Comparison of ENCODE assay signal across 11 cellular contexts in genomic region chr20:49595346-49595745, GRCh38. TPM values are rescaled to one million over a fixed set of nuclear protein-coding genes. Genes with fewer than 3 reads are reported as not detected.
DNase-seq lines count a peak whose midpoint lies in the region; ATAC-seq and TF ChIP-seq lines count a peak whose summit lies in the region.
"Had no signal": no experiment of that assay in that cellular context is flagged by ENCODE, and none has a peak within 500 bp of the region (broad histone marks: within the 10 kb centered on the region; RNA-seq: fewer than 3 reads in every experiment).

No MANE protein-coding gene starts in this region.

- CTCF ChIA-PET in PC-9 (lab: Charles Lee) = interaction anchor here (1.2 kb wide), 1 partner anchor 55 kb away, joined by 5 read pairs; no protein-coding TSS in a partner anchor

- H3K4me3 ChIP-seq in PC-9 = peak overlapping the region; percentile 2; the same call in 1 of the 2 replicates
- H3K4me3 ChIP-seq in osteoblast (ENCODE audit: insufficient read depth, low read length) = no peak overlapping the region

- H3K36me3 ChIP-seq in PC-9 (ENCODE audit: low read depth) = no peaks in the 10 kb centered on the region
- no peaks in the 10 kb centered on the region for H3K36me3 ChIP-seq in osteoblast (ENCODE audit: insufficient read depth, low read length)

- H3K4me2 ChIP-seq in PC-9 (peak overlapping the region; percentile 81), osteoblast (ENCODE audit: insufficient read depth, low read length) (no peak overlapping the region)

- H3K27ac ChIP-seq in PC-9 (peak overlapping the region; percentile 98), osteoblast (ENCODE audit: low read depth, low read length) (no peak overlapping the region)

- H3F3A ChIP-seq in PC-9 (ENCODE audit: insufficient read depth, low read depth) = peaks cover 79% of the 10 kb centered on the region

- H2AFZ ChIP-seq in PC-9 (no peak overlapping the region), osteoblast (ENCODE audit: low read length) (no peak overlapping the region)

- H3K27me3 ChIP-seq in PC-9 (ENCODE audit: insufficient read depth, low read depth) (no peaks in the 10 kb centered on the region), osteoblast (ENCODE audit: insufficient read depth, low read length) (no peaks in the 10 kb centered on the region)

- intact Hi-C loops in activated CD4-positive, alpha-beta T cell treated with anti-CD3 and anti-CD28 coated beads, Interleukin-2, amount 10 ng/mL, durations not matched to agents 24 days and 14 days (cut with micrococcal nuclease) = loop anchor here (2.0 to 10.0 kb wide), 2 partner anchors 45 to 431 kb away; no protein-coding TSS in a partner anchor
- intact Hi-C loops in PC-9 (cut with micrococcal nuclease; ENCODE audit: unreplicated experiment) = no loop called here

- H3K9me3 Mint-ChIP-seq in activated CD4-positive, alpha-beta T cell treated with anti-CD3 and anti-CD28 coated beads, Interleukin-2, amount 10 ng/mL, durations not matched to agents 24 days and 14 days = peaks cover 11% of the 10 kb centered on the region
- H3K9me3 Mint-ChIP-seq in effector memory CD8-positive, alpha-beta T cell = no peaks in the 10 kb centered on the region
- peaks cover 6% of the 10 kb centered on the region for H3K9me3 Mint-ChIP-seq in stimulated activated memory B cell treated with anti-CD40 and anti-IgM and Interleukin-4, amounts not matched to agents 10 μg/mL and 1 μg/mL and 100 μg/mL, for 72 hours

- H3K4me1 Mint-ChIP-seq in activated CD4-positive, alpha-beta T cell treated with anti-CD3 and anti-CD28 coated beads, Interleukin-2, amount 10 ng/mL, durations not matched to agents 24 days and 14 days = peaks cover 78% of the 10 kb centered on the region
- peaks cover 59 to 62% of the 10 kb centered on the region in 2 donors for H3K4me1 Mint-ChIP-seq in effector memory CD8-positive, alpha-beta T cell (ENCODE audit: low read depth in 2 of 2)
- H3K4me1 Mint-ChIP-seq in stimulated activated memory B cell treated with anti-CD40 and anti-IgM and Interleukin-4, amounts not matched to agents 10 μg/mL and 1 μg/mL and 100 μg/mL, for 72 hours = peaks cover 21% of the 10 kb centered on the region

- no peaks in the 10 kb centered on the region for H3K9me2 ChIP-seq in PC-9 (ENCODE audit: insufficient read depth)

- H3K9me3 ChIP-seq in PC-9 (ENCODE audit: insufficient read depth, low read depth) (no peaks in the 10 kb centered on the region), osteoblast (ENCODE audit: low read depth, low read length) (no peaks in the 10 kb centered on the region)

- H4K20me1 ChIP-seq in PC-9 (ENCODE audit: insufficient read depth) (no peaks in the 10 kb centered on the region), osteoblast (ENCODE audit: insufficient read depth, low read length) (no peaks in the 10 kb centered on the region)

- H3K4me3 Mint-ChIP-seq in activated CD4-positive, alpha-beta T cell treated with anti-CD3 and anti-CD28 coated beads, Interleukin-2, amount 10 ng/mL, durations not matched to agents 24 days and 14 days = peak overlapping the region; percentile 90
- peak overlapping the region; percentile 75 to 76 for H3K4me3 Mint-ChIP-seq in effector memory CD8-positive, alpha-beta T cell
- H3K4me3 Mint-ChIP-seq in stimulated activated memory B cell treated with anti-CD40 and anti-IgM and Interleukin-4, amounts not matched to agents 10 μg/mL and 1 μg/mL and 100 μg/mL, for 72 hours = no peak overlapping the region

- H3K36me3 Mint-ChIP-seq in activated CD4-positive, alpha-beta T cell treated with anti-CD3 and anti-CD28 coated beads, Interleukin-2, amount 10 ng/mL, durations not matched to agents 24 days and 14 days (ENCODE audit: low read depth) = peaks cover 65% of the 10 kb centered on the region
- H3K36me3 Mint-ChIP-seq in effector memory CD8-positive, alpha-beta T cell (ENCODE audit: insufficient read depth) = peaks cover 14% of the 10 kb centered on the region
- no peaks in the 10 kb centered on the region for H3K36me3 Mint-ChIP-seq in stimulated activated memory B cell treated with anti-CD40 and anti-IgM and Interleukin-4, amounts not matched to agents 10 μg/mL and 1 μg/mL and 100 μg/mL, for 72 hours

- no TSS peak for BruUV-seq in PC-9 (replicated peaks; lab: Mats Ljungman, UMichigan)

- no peak for DNase-seq in activated CD4-positive, alpha-beta T cell treated with anti-CD3 and anti-CD28 coated beads, Interleukin-2, amount 10 ng/mL, durations not matched to agents 24 days and 14 days
- no peak for DNase-seq in activated CD4-positive, alpha-beta T cell treated with anti-CD3 and anti-CD28 coated beads, Interleukin-2, amount 50 U/mL, for 1 hour
- DNase-seq in PC-9 (no peak), D341Med (ENCODE audit: low spot score) (no peak), osteoblast (ENCODE audit: insufficient read length, low spot score, missing footprints) (no peak), SHP77 treated with DMSO at 0.1 percent for 48 hours (lab: John Stamatoyannopoulos, UW) (no peak)
- DNase-seq in effector memory CD8-positive, alpha-beta T cell = no peak
- DNase-seq: islet precursor cell, NCI-H1048, OCI-M1 had no signal

- POLR2A ChIA-PET in PC-9 (lab: Charles Lee; ENCODE audit: unreplicated experiment) = interaction anchor here (0.6 kb wide), 1 partner anchor 1068 kb away, joined by 9 read pairs; no protein-coding TSS in a partner anchor

- TF ChIP-seq CTCF in PC-9 (conservative IDR thresholded peaks at IDR 0.05) = no peak
- TF ChIP-seq CTCF in osteoblast (IDR thresholded peaks at IDR 0.05; ENCODE audit: extremely low read depth, low read depth, low read length) = no peak

- H3K27ac Mint-ChIP-seq in activated CD4-positive, alpha-beta T cell treated with anti-CD3 and anti-CD28 coated beads, Interleukin-2, amount 10 ng/mL, durations not matched to agents 24 days and 14 days = peak overlapping the region; percentile 100
- H3K27ac Mint-ChIP-seq in effector memory CD8-positive, alpha-beta T cell = peak overlapping the region; percentile 60 to 86
- H3K27ac Mint-ChIP-seq in stimulated activated memory B cell treated with anti-CD40 and anti-IgM and Interleukin-4, amounts not matched to agents 10 μg/mL and 1 μg/mL and 100 μg/mL, for 72 hours = peak overlapping the region; percentile 48

- H3K79me2 ChIP-seq in PC-9 (ENCODE audit: low read depth) = peaks cover 17% of the 10 kb centered on the region; the same call in 1 of the 2 replicates
- H3K79me2 ChIP-seq in osteoblast (ENCODE audit: insufficient read depth, low read length) = no peaks in the 10 kb centered on the region

- ATAC-seq in effector memory CD8-positive, alpha-beta T cell (replicated peaks) = no peak
- no peak for ATAC-seq in stimulated activated memory B cell treated with anti-CD40 and anti-IgM and Interleukin-4, amounts not matched to agents 10 μg/mL and 1 μg/mL and 100 μg/mL, for 72 hours

- H3K27me3 Mint-ChIP-seq in activated CD4-positive, alpha-beta T cell treated with anti-CD3 and anti-CD28 coated beads, Interleukin-2, amount 10 ng/mL, durations not matched to agents 24 days and 14 days = no peaks in the 10 kb centered on the region
- no peaks in the 10 kb centered on the region for H3K27me3 Mint-ChIP-seq in effector memory CD8-positive, alpha-beta T cell
- peaks cover 25% of the 10 kb centered on the region for H3K27me3 Mint-ChIP-seq in stimulated activated memory B cell treated with anti-CD40 and anti-IgM and Interleukin-4, amounts not matched to agents 10 μg/mL and 1 μg/mL and 100 μg/mL, for 72 hours

- peaks cover 75% of the 10 kb centered on the region for H3K4me1 ChIP-seq in PC-9 (replicated peaks; ENCODE audit: insufficient read depth)
- H3K4me1 ChIP-seq in osteoblast (ENCODE audit: insufficient read depth, low read length) = peaks cover 26% of the 10 kb centered on the region

RNA-seq across cellular contexts. Expression of gene PTGIS, which starts 27.4 kb away (rescaled TPM):
- total RNA-seq in activated CD4-positive, alpha-beta T cell treated with anti-CD3 and anti-CD28 coated beads, Interleukin-2, amount 10 ng/mL, durations not matched to agents 24 days and 14 days = 51.7 and 57.6 TPM in 2 replicates
- total RNA-seq in PC-9 (2021) = 26.9 and 30.3 TPM in 2 replicates
- total RNA-seq in osteoblast = 33.6 and 89.8 TPM in 2 replicates

Comparison
In these comparisons a context has a peak if more than half of its experiments do, and no peak if none do; other contexts are left out.
1. H3K27ac Mint-ChIP-seq: peak in every context shown above with its lines; median percentile 100 in activated CD4-positive, alpha-beta T cell treated with anti-CD3 and anti-CD28 coated beads, Interleukin-2, amount 10 ng/mL, durations not matched to agents 24 days and 14 days; 73 in effector memory CD8-positive, alpha-beta T cell; 48 in stimulated activated memory B cell treated with anti-CD40 and anti-IgM and Interleukin-4, amounts not matched to agents 10 μg/mL and 1 μg/mL and 100 μg/mL, for 72 hours.